ENCODE assay signal across 8 cellular contexts in the genomic region with DNA sequence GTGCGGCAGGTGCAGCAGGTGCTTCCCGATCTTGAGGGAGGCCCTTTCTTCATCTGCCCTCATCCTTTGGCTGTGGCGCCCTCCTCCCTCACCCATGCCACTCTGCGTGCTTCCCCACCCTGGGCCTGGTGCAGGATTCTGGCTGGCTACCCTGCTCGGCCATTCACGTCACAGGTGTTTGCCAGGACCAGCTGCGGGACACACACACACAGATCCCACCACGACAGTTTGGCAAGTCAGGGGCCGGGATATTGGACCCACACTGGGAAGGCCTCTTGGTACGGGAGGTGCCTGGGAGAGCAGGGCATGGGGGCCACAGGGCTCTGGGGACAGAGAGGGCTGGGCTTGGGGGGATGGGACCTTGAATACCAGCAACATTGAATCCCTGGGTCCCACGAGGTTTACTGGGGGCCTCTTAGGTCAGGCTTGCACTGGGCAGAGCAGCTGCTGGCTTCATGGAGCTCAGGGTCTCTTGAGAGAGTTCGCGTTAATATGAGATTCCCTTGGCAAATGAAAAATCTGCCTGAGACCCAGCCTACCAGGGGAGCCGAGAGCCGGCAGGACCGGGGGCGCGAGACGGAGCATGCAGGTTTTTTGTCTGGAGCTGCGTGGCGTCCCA. TPM values are rescaled to one million over a fixed set of nuclear protein-coding genes. Genes with fewer than 3 reads are reported as not detected.
A peak's percentile ranks its signal among the peaks of the same experiment; 100 is the strongest.
DNase-seq lines count a peak whose midpoint lies in the region; ATAC-seq lines count a peak whose summit lies in the region.

No MANE protein-coding gene starts in this region.

- peak; percentile 8 for DNase-seq in NCI-H526 treated with DMSO at 0.1 percent for 48 hours (lab: John Stamatoyannopoulos, UW)
- DNase-seq in NCI-H526 (lab: John Stamatoyannopoulos, UW) = no peak
- DNase-seq in activated gamma-delta T cell treated with Interleukin-2 at 50 U/mL for 16 hours = no peak
- no peak for DNase-seq in HT-29 (ENCODE audit: low spot score)
- DNase-seq in NCI-H1930 (lab: John Stamatoyannopoulos, UW) = no peak

- peak overlapping the region; percentile 77 to 97 (median 92) for H3K4me3 Mint-ChIP-seq in IgD-negative memory B cell
- peak overlapping the region; percentile 75 for H3K4me3 Mint-ChIP-seq in stimulated activated memory B cell treated with anti-CD40 and anti-IgM and Interleukin-4, amounts not matched to agents 10 μg/mL and 1 μg/mL and 100 μg/mL, for 72 hours

- no peaks in the 10 kb centered on the region for H3K9me3 Mint-ChIP-seq in IgD-negative memory B cell
- H3K9me3 Mint-ChIP-seq in stimulated activated memory B cell treated with anti-CD40 and anti-IgM and Interleukin-4, amounts not matched to agents 10 μg/mL and 1 μg/mL and 100 μg/mL, for 72 hours = peaks cover 5% of the 10 kb centered on the region

- H3K27me3 Mint-ChIP-seq in IgD-negative memory B cell = no peaks in the 10 kb centered on the region
- H3K27me3 Mint-ChIP-seq in stimulated activated memory B cell treated with anti-CD40 and anti-IgM and Interleukin-4, amounts not matched to agents 10 μg/mL and 1 μg/mL and 100 μg/mL, for 72 hours = no peaks in the 10 kb centered on the region

- no peaks in the 10 kb centered on the region for H3K36me3 ChIP-seq in esophagus (ENCODE audit: control insufficient read depth in 2 of 2, insufficient read depth in 2 of 2, low read length in 1 of 2)

- peaks cover 17% of the 10 kb centered on the region for H3K36me3 Mint-ChIP-seq in IgD-negative memory B cell
- peaks cover 35% of the 10 kb centered on the region for H3K36me3 Mint-ChIP-seq in stimulated activated memory B cell treated with anti-CD40 and anti-IgM and Interleukin-4, amounts not matched to agents 10 μg/mL and 1 μg/mL and 100 μg/mL, for 72 hours

- 73 to 74% methylated on average over 21 of the region's 21 CpGs for WGBS in esophagus, 2 donors

- ATAC-seq in stimulated activated memory B cell treated with anti-CD40 and anti-IgM and Interleukin-4, amounts not matched to agents 10 μg/mL and 1 μg/mL and 100 μg/mL, for 72 hours = no peak

- no peaks in the 10 kb centered on the region for H3K27me3 ChIP-seq in esophagus (ENCODE audit: control insufficient read depth in 1 of 2, insufficient read depth in 2 of 2, low read length in 2 of 2)

- no peaks in the 10 kb centered on the region for H3K9me3 ChIP-seq in esophagus (ENCODE audit: control insufficient read depth in 2 of 2, insufficient read depth in 1 of 2, low read depth in 1 of 2, low read length in 1 of 2)

- H3K4me1 ChIP-seq in esophagus (ENCODE audit: control insufficient read depth in 2 of 2, insufficient read depth in 2 of 2, low read length in 1 of 2) = peaks cover 0 to 24% of the 10 kb centered on the region in 2 donors

- H3K27ac ChIP-seq in esophagus (ENCODE audit: low read depth in 2 of 2, low read length in 1 of 2) = peak overlapping the region; percentile 50 to 64

- H3K4me3 ChIP-seq in esophagus (ENCODE audit: low read depth in 1 of 2, low read length in 2 of 2) = no peak overlapping the region

- peak overlapping the region; percentile 91 to 98 (median 94) for H3K27ac Mint-ChIP-seq in IgD-negative memory B cell
- H3K27ac Mint-ChIP-seq in stimulated activated memory B cell treated with anti-CD40 and anti-IgM and Interleukin-4, amounts not matched to agents 10 μg/mL and 1 μg/mL and 100 μg/mL, for 72 hours = peak overlapping the region; percentile 96

- H3K4me1 Mint-ChIP-seq in IgD-negative memory B cell = peaks cover 62 to 72% (median 67%) of the 10 kb centered on the region in 3 donors
- H3K4me1 Mint-ChIP-seq in stimulated activated memory B cell treated with anti-CD40 and anti-IgM and Interleukin-4, amounts not matched to agents 10 μg/mL and 1 μg/mL and 100 μg/mL, for 72 hours = peaks cover 100% of the 10 kb centered on the region

RNA-seq across cellular contexts. Expression of a gene that starts 15.1 kb away (rescaled TPM):
- polyA plus RNA-seq in IgD-negative memory B cell (40.6 TPM), esophagus (1 to 10 TPM; 8.9 to 9.5 TPM)
- 1.0 and 1.1 TPM in 2 replicates for total RNA-seq in HT-29 (2014; rRNA removed; shearing (Covaris generic))
